ENCODE assay signal across 19 cellular contexts in the genomic region with DNA sequence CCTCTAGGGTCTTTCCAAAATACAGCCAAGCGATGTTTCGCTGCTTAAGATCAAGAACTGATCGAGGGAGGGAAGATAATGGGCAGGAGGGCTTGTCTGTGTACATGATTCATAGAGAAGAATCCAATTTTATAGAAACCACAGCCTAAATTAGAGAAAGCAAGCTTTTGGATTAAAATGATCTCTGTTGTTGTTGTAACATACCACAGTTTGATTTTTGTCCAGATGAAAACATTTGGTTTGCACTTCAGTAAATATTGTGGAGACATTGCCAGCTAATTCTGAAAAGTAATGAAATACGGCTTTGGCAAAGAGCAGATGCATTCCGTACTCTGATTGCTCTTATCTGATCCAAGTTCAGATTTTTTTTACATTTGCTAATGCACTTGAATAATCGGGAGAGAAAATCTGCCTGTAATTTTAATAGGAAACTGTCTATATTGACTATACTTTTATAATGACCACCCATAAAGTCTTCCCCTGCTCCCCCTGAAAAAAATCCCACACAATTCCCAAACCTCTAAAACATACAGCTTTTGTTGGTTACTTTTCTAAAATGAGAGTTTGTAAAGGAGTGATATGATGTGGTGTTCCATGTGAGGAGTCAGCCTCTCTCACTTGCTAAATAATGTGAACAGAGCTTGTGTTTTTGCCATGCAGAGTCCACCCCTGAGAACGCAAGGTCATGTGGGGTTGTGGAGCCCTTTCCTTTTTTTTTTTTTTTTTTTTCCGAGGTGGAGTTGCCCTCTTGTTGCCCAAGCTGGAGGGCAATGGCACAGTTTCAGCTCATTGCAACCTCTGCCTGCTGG.
DNase-seq lines count a peak whose midpoint lies in the region; ATAC-seq and TF ChIP-seq lines count a peak whose summit lies in the region.
"Had no signal": no experiment of that assay in that cellular context is flagged by ENCODE, and none has a peak within 500 bp of the region (broad histone marks: within the 10 kb centered on the region; RNA-seq: fewer than 3 reads in every experiment).

No MANE protein-coding gene starts in this region.

- H3K14ac ChIP-seq in IMR-90 (replicated peaks; ENCODE audit: low read depth, low read length): no peak overlapping the region

- H3K4me1 Mint-ChIP-seq in endothelial cell (ENCODE audit: unreplicated experiment): peaks cover 23% of the 10 kb centered on the region
- peaks cover 50 to 82% (median 63%) of the 10 kb centered on the region in 3 donors for H3K4me1 Mint-ChIP-seq in naive B cell
- peaks cover 37 to 81% (median 65%) of the 10 kb centered on the region in 7 donors for H3K4me1 Mint-ChIP-seq in naive thymus-derived CD4-positive, alpha-beta T cell

- H4K91ac ChIP-seq in IMR-90 (ENCODE audit: insufficient read depth, low read depth, low read length): no peak overlapping the region

- H2AK9ac ChIP-seq in IMR-90 (replicated peaks; ENCODE audit: low read depth, low read length, poor library complexity): no peak overlapping the region

- TF ChIP-seq POLR2A in IMR-90 (IDR thresholded peaks at IDR 0.05; ENCODE audit: low read depth, low read length): no peak

- H2BK5ac ChIP-seq in IMR-90 (ENCODE audit: low read depth, low read length, poor library complexity, severe bottlenecking): no peak overlapping the region

- H3K9me3 ChIP-seq in BLaER1 treated with 17β-estradiol and CSF1 and Interleukin-3, amounts not matched to agents 10 nM and 100 nM (replicated peaks in 1 of 11): 0 out of 22 replicates have a peak, but pooled peaks cover 0 to 2% (median 0%) of the 10 kb centered on the region in 11 experiments
- H3K9me3 ChIP-seq in IMR-90 (ENCODE audit: control insufficient read depth, insufficient read depth, low read length): no peaks in the 10 kb centered on the region
- H3K9me3 ChIP-seq in naive thymus-derived CD4-positive, alpha-beta T cell (ENCODE audit: control insufficient read depth in 2 of 3, low read length in 3 of 3): no peaks in the 10 kb centered on the region
- H3K9me3 ChIP-seq: ascending aorta had no signal

- in situ Hi-C loops in IMR-90 (cut with MboI; ENCODE audit: low sequenced_read_pairs): no loop called here

- intact Hi-C loops in IMR-90 (cut with micrococcal nuclease): no loop called here
- intact Hi-C loops in naive thymus-derived CD4-positive, alpha-beta T cell (cut with micrococcal nuclease): no loop called here

- POLR2A ChIA-PET in IMR-90 (lab: Charles Lee; ENCODE audit: unreplicated experiment): interaction anchor here (0.6 kb wide), 1 partner anchor 298 kb away, joined by 5 read pairs; no protein-coding TSS in a partner anchor
- POLR2A ChIA-PET in naive thymus-derived CD4-positive, alpha-beta T cell (lab: Charles Lee): interaction anchor here (0.6 kb wide), 1 partner anchor 197 kb away, joined by 3 read pairs; no protein-coding TSS in a partner anchor

- H3K4me1 ChIP-seq in BLaER1 treated with 17β-estradiol and CSF1 and Interleukin-3, amounts not matched to agents 10 nM and 100 nM: peaks cover 17 to 45% (median 27%) of the 10 kb centered on the region in 10 experiments
- H3K4me1 ChIP-seq in IMR-90 (ENCODE audit: control insufficient read depth, insufficient read depth, low read length): peaks cover 14% of the 10 kb centered on the region
- H3K4me1 ChIP-seq in naive thymus-derived CD4-positive, alpha-beta T cell (ENCODE audit: control insufficient read depth in 2 of 2, insufficient read depth in 2 of 2, low read length in 2 of 2): no peaks in the 10 kb centered on the region
- H3K4me1 ChIP-seq: ascending aorta had no signal

- H3K56ac ChIP-seq in IMR-90 (ENCODE audit: extremely low read depth, insufficient read depth, low read length): no peak overlapping the region

- TF ChIP-seq CTCF in IMR-90 (conservative IDR thresholded peaks at IDR 0.05; ENCODE audit: low read depth, low read length) (no peak), endothelial cell (IDR thresholded peaks at IDR 0.05; ENCODE audit: unreplicated experiment) (no peak)

- WGBS in IMR-90 (ENCODE audit: extremely low coverage in 2 of 2, insufficient read length in 1 of 2), 2 experiments: no CpG with 5 or more reads among the region's 8 CpGs

- peaks cover 31 to 76% of the 10 kb centered on the region in 2 experiments; a peak in 3 of 4 replicates for H3K79me1 ChIP-seq in IMR-90 (ENCODE audit: low read depth in 1 of 2, low read length in 2 of 2)

- H3K36me3 Mint-ChIP-seq in endothelial cell (ENCODE audit: low read depth, unreplicated experiment): no peaks in the 10 kb centered on the region
- peaks cover 0 to 13% of the 10 kb centered on the region in 2 donors for H3K36me3 Mint-ChIP-seq in naive B cell
- H3K36me3 Mint-ChIP-seq in naive thymus-derived CD4-positive, alpha-beta T cell: peaks cover 0 to 28% (median 0%) of the 10 kb centered on the region in 5 donors

- peaks cover 12 to 86% (median 69%) of the 10 kb centered on the region in 11 experiments; a peak in 21 of 22 replicates for H3K36me3 ChIP-seq in BLaER1 treated with 17β-estradiol and CSF1 and Interleukin-3, amounts not matched to agents 10 nM and 100 nM
- H3K36me3 ChIP-seq in IMR-90 (ENCODE audit: control insufficient read depth, insufficient read depth, low read length): peaks cover 2% of the 10 kb centered on the region
- no peaks in the 10 kb centered on the region for H3K36me3 ChIP-seq in naive thymus-derived CD4-positive, alpha-beta T cell (ENCODE audit: control insufficient read depth in 2 of 3, insufficient read depth in 3 of 3, low read length in 3 of 3)
- H3K36me3 ChIP-seq: ascending aorta had no signal

- H3K9me3 Mint-ChIP-seq in endothelial cell (ENCODE audit: unreplicated experiment) (no peaks in the 10 kb centered on the region), naive B cell (no peaks in the 10 kb centered on the region)
- no peaks in the 10 kb centered on the region for H3K9me3 Mint-ChIP-seq in naive thymus-derived CD4-positive, alpha-beta T cell
- H3K9me3 Mint-ChIP-seq: activated CD8-positive, alpha-beta T cell treated with anti-CD3 and anti-CD28 coated beads for 36 hours; activated T-helper 2 cell treated with anti-CD3 and anti-CD28 coated beads, Interferon-gamma antibody, Interleukin-2, Interleukin-4, amounts not matched to agents 10 μg/mL and 5 μg/mL and 100 μg/mL, durations not matched to agents 14 hours and 24 hours and 36 hours; CD8-positive, alpha-beta T cell had no signal

- H3K4me3 Mint-ChIP-seq in endothelial cell (ENCODE audit: unreplicated experiment) (no peak overlapping the region), naive B cell (no peak overlapping the region)
- no peak overlapping the region for H3K4me3 Mint-ChIP-seq in naive thymus-derived CD4-positive, alpha-beta T cell
- H3K4me3 Mint-ChIP-seq: activated CD8-positive, alpha-beta T cell treated with anti-CD3 and anti-CD28 coated beads for 36 hours; CD8-positive, alpha-beta T cell had no signal

- dilution Hi-C loops in IMR-90 (cut with HindIII; ENCODE audit: low sequenced_read_pairs, unreplicated experiment): no loop called here

- no peak overlapping the region for H2BK120ac ChIP-seq in IMR-90 (ENCODE audit: low read depth, low read length)

- no peak overlapping the region for H4K5ac ChIP-seq in IMR-90 (ENCODE audit: low read depth, low read length)

- H3K27me3 ChIP-seq in BLaER1 treated with 17β-estradiol and CSF1 and Interleukin-3, amounts not matched to agents 10 nM and 100 nM: no peaks in the 10 kb centered on the region
- no peaks in the 10 kb centered on the region for H3K27me3 ChIP-seq in IMR-90 (ENCODE audit: control insufficient read depth, insufficient read depth, low read length)
- H3K27me3 ChIP-seq in naive thymus-derived CD4-positive, alpha-beta T cell (ENCODE audit: control insufficient read depth in 2 of 2, insufficient read depth in 2 of 2, low read length in 2 of 2): no peaks in the 10 kb centered on the region
- H3K27me3 ChIP-seq: ascending aorta, dorsolateral prefrontal cortex had no signal

- peaks cover 7% of the 10 kb centered on the region; the same call in 1 of the 2 replicates for H3K9me1 ChIP-seq in IMR-90 (ENCODE audit: insufficient read depth, low read length)

- DNase-seq in IMR-90: peak; percentile 56
- no peak for DNase-seq in endothelial cell (ENCODE audit: low spot score)
- DNase-seq in naive B cell: no peak
- DNase-seq in stimulated activated naive CD4-positive, alpha-beta T cell treated with Interleukin-2 at 50 U/mL for 16 hours (lab: John Stamatoyannopoulos, UW): no peak
- no peak for DNase-seq in naive thymus-derived CD4-positive, alpha-beta T cell
- DNase-seq in cerebellum (ENCODE audit: low spot score): no peak
- DNase-seq: activated CD8-positive, alpha-beta T cell treated with anti-CD3 and anti-CD28 coated beads for 36 hours; CD8-positive, alpha-beta T cell; dorsolateral prefrontal cortex; GOT3; kidney; NCI-H2029 treated with DMSO at 0.1 percent for 48 hours; NCI-H748 treated with DMSO at 0.1 percent for 48 hours; stimulated activated CD4-positive, alpha-beta T cell treated with anti-CD3 and anti-CD28 coated beads, Interleukin-1b, Interleukin-23, amount 100 ng/mL, for 48 hours; stimulated activated CD8-positive, alpha-beta memory T cell treated with anti-CD3 and anti-CD28 coated beads, Interleukin-4, amount 100 ng/mL, for 48 hours had no signal

- no peak overlapping the region for H3K4ac ChIP-seq in IMR-90 (ENCODE audit: low read depth, low read length)

- H2AK5ac ChIP-seq in IMR-90 (ENCODE audit: low read depth, low read length): no peak overlapping the region

- no peak overlapping the region for H2AFZ ChIP-seq in IMR-90 (replicated peaks; ENCODE audit: low read length, poor library complexity)

- H3K4me3 ChIP-seq in BLaER1 treated with 17β-estradiol and CSF1 and Interleukin-3, amounts not matched to agents 10 nM and 100 nM: no peak overlapping the region
- no peak overlapping the region for H3K4me3 ChIP-seq in IMR-90 (ENCODE audit: insufficient read depth, low read depth, low read length)
- H3K4me3 ChIP-seq in naive thymus-derived CD4-positive, alpha-beta T cell (ENCODE audit: low read length): no peak overlapping the region
- H3K4me3 ChIP-seq: ascending aorta, dorsolateral prefrontal cortex had no signal

- CTCF ChIA-PET in IMR-90 (lab: Yijun Ruan, JAX): interaction anchor here (1.6 kb wide), 1 partner anchor 19 kb away, joined by 5 read pairs; no protein-coding TSS in a partner anchor
- CTCF ChIA-PET in naive thymus-derived CD4-positive, alpha-beta T cell (lab: Charles Lee): interaction anchor here (0.6 to 1.5 kb wide), 5 partner anchors 13 to 865 kb away, joined by 3 to 4 read pairs (median 3); no protein-coding TSS in a partner anchor

- ATAC-seq in IMR-90 (ENCODE audit: low read depth) (peak; percentile 68), naive B cell (ENCODE audit: low read depth in 2 of 2) (no peak), HG03342 (IDR thresholded peaks at IDR 0.05; ENCODE audit: unreplicated experiment) (no peak)
- no peak for ATAC-seq in naive thymus-derived CD4-positive, alpha-beta T cell
- ATAC-seq: activated CD8-positive, alpha-beta T cell treated with anti-CD3 and anti-CD28 coated beads for 36 hours; CD8-positive, alpha-beta T cell had no signal

- BruUV-seq in IMR-90 (replicated peaks; lab: Mats Ljungman, UMichigan): no TSS peak

- H3K27ac Mint-ChIP-seq in endothelial cell (ENCODE audit: unreplicated experiment) (peak overlapping the region; percentile 15), naive B cell (peak overlapping the region in 5 of 6 donors; percentile 5 to 75 (median 38))
- H3K27ac Mint-ChIP-seq in naive thymus-derived CD4-positive, alpha-beta T cell: peak overlapping the region in 3 of 9 donors; percentile 34 to 58 (median 47)
- H3K27ac Mint-ChIP-seq: activated CD8-positive, alpha-beta T cell treated with anti-CD3 and anti-CD28 coated beads for 36 hours; activated T-helper 2 cell treated with anti-CD3 and anti-CD28 coated beads, Interferon-gamma antibody, Interleukin-2, Interleukin-4, amounts not matched to agents 10 μg/mL and 5 μg/mL and 100 μg/mL, durations not matched to agents 14 hours and 24 hours and 36 hours; CD8-positive, alpha-beta T cell had no signal

- no peak overlapping the region for H2BK15ac ChIP-seq in IMR-90 (ENCODE audit: low read depth, low read length)

- no peak overlapping the region for H2BK20ac ChIP-seq in IMR-90 (ENCODE audit: low read depth, low read length)

- H3K18ac ChIP-seq in IMR-90 (ENCODE audit: low read depth, low read length): peak overlapping the region; percentile 5; the same call in 1 of the 2 replicates

- no peak for TF ChIP-seq RAD21 in IMR-90 (IDR thresholded peaks at IDR 0.05; ENCODE audit: low read length)

- peaks cover 43 to 92% (median 74%) of the 10 kb centered on the region in 11 experiments; a peak in 18 of 22 replicates for H4K20me1 ChIP-seq in BLaER1 treated with 17β-estradiol and CSF1 and Interleukin-3, amounts not matched to agents 10 nM and 100 nM
- H4K20me1 ChIP-seq in IMR-90 (ENCODE audit: insufficient read depth, low read length): peaks cover 70% of the 10 kb centered on the region

- no peak overlapping the region for H3K23ac ChIP-seq in IMR-90 (ENCODE audit: low read depth, low read length)

- no peak overlapping the region; a peak in 1 of 22 replicates for H3K9ac ChIP-seq in BLaER1 treated with 17β-estradiol and CSF1 and Interleukin-3, amounts not matched to agents 10 nM and 100 nM
- H3K9ac ChIP-seq in IMR-90 (ENCODE audit: low read depth, low read length): no peak overlapping the region

- H4K8ac ChIP-seq in IMR-90 (ENCODE audit: low read depth in 2 of 2, low read length in 2 of 2): no peak overlapping the region

- H3K27me3 Mint-ChIP-seq in endothelial cell (ENCODE audit: unreplicated experiment): peaks cover 5% of the 10 kb centered on the region
- H3K27me3 Mint-ChIP-seq in naive B cell: no peaks in the 10 kb centered on the region
- no peaks in the 10 kb centered on the region for H3K27me3 Mint-ChIP-seq in naive thymus-derived CD4-positive, alpha-beta T cell
- H3K27me3 Mint-ChIP-seq: activated CD8-positive, alpha-beta T cell treated with anti-CD3 and anti-CD28 coated beads for 36 hours had no signal

- no peak overlapping the region for H3K27ac ChIP-seq in BLaER1 treated with 17β-estradiol and CSF1 and Interleukin-3, amounts not matched to agents 10 nM and 100 nM
- H3K27ac ChIP-seq in IMR-90 (ENCODE audit: insufficient read depth, low read length): peak overlapping the region; percentile 31; the same call in 1 of the 2 replicates
- H3K27ac ChIP-seq in naive thymus-derived CD4-positive, alpha-beta T cell (ENCODE audit: low read depth, low read length): no peak overlapping the region
- H3K27ac ChIP-seq: ascending aorta, dorsolateral prefrontal cortex had no signal

- H3K4me2 ChIP-seq in BLaER1 treated with 17β-estradiol and CSF1 and Interleukin-3, amounts not matched to agents 10 nM and 100 nM: peak overlapping the region in 9 of 11 experiments; percentile 7 to 48 (median 19); a peak in 11 of 22 replicates
- peak overlapping the region; percentile 84 for H3K4me2 ChIP-seq in IMR-90 (ENCODE audit: low read depth, low read length)
